Comparison of ENCODE assay signal across 1 cellular context in genomic region chr12:113684053-113684907, GRCh38.
TF ChIP-seq lines count a peak whose summit lies in the region.

No MANE protein-coding gene starts in this region.

TF ChIP-seq in GM23338, 12 proteins besides CTCF, POLR2A, EP300 and RAD21 (continued from another document):
- TF ChIP-seq REST (IDR thresholded peaks at IDR 0.05; ENCODE audit: unreplicated experiment) (no peak), ETS1 (IDR thresholded peaks at IDR 0.05) (no peak), ZNF114 (CRISPR knock-in tag; IDR thresholded peaks at IDR 0.05) (no peak), POLR2AphosphoS5 (IDR thresholded peaks at IDR 0.05; ENCODE audit: low read depth) (no peak)
